ENCODE assay signal across 19 cellular contexts in the genomic region with DNA sequence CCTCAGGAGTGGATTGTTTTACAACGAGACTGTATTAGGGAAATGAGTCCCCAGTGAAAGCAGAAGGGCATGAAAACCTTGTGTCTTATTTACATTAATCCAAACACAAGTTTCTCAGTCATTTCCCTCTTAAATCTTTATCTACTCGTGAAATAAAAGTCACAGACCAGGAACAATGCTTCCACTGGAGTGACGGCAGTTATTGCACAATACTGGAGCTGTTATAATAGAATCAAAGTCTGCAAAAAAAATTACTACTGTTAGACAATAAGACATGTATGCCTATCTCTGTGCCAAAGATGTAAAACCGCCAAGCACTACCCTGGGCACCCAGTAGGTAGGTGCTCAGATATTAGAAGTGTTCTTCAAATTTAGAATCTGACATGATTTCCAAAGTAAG.
DNase-seq lines count a peak whose midpoint lies in the region; ATAC-seq, FAIRE-seq and TF ChIP-seq lines count a peak whose summit lies in the region.
"Had no signal": no experiment of that assay in that cellular context is flagged by ENCODE, and none has a peak within 500 bp of the region (broad histone marks: within the 10 kb centered on the region; RNA-seq: fewer than 3 reads in every experiment).

No MANE protein-coding gene starts in this region.

- H3K27me3 ChIP-seq in HepG2 (ENCODE audit: control insufficient read depth in 1 of 2, insufficient read depth in 2 of 2, low read length in 2 of 2) (no peaks in the 10 kb centered on the region; a peak in 1 of 5 replicates), right lobe of liver (no peaks in the 10 kb centered on the region)
- H3K27me3 ChIP-seq: BLaER1 had no signal

- H3K36me3 Mint-ChIP-seq in activated CD4-positive, alpha-beta T cell treated with anti-CD3 and anti-CD28 coated beads for 36 hours (ENCODE audit: low read depth), result no peaks in the 10 kb centered on the region
- H3K36me3 Mint-ChIP-seq: CD8-positive, alpha-beta memory T cell had no signal

- H3K36me3 ChIP-seq in HepG2 (replicated peaks in 1 of 2; ENCODE audit: control insufficient read depth in 1 of 2, insufficient read depth in 2 of 2, low read length in 2 of 2), result no peaks in the 10 kb centered on the region
- H3K36me3 ChIP-seq in right lobe of liver, result no peaks in the 10 kb centered on the region
- H3K36me3 ChIP-seq in mucosa of descending colon (ENCODE audit: low read depth), result no peaks in the 10 kb centered on the region
- H3K36me3 ChIP-seq: BLaER1 had no signal

- no peak for TF ChIP-seq RAD21 in HepG2 (CRISPR knock-in tag; IDR thresholded peaks at IDR 0.05)

- WGBS in HepG2 (ENCODE audit: low lambda C conversion rate), result 1% methylated on average over 4 of the region's 4 CpGs
- 31% methylated on average over 4 of the region's 4 CpGs for WGBS in right lobe of liver (ENCODE audit: insufficient coverage, low coverage, low lambda C conversion rate, missing lambda C conversion rate)

- H3K4me1 ChIP-seq in HepG2 (ENCODE audit: insufficient read depth, low read length) (no peaks in the 10 kb centered on the region), right lobe of liver (no peaks in the 10 kb centered on the region), mucosa of descending colon (ENCODE audit: low read depth) (peaks cover 3% of the 10 kb centered on the region)
- H3K4me1 ChIP-seq: BLaER1, Caco-2 had no signal

- in situ Hi-C loops in HepG2 (cut with HindIII; ENCODE audit: extremely low pct_ligation_motif_present, low pct_unique_long_range_greater_than_20kb), result loop anchor here (25.0 kb wide), 1 partner anchor 89 kb away; no protein-coding TSS in a partner anchor

- no peaks in the 10 kb centered on the region for H3K27me3 Mint-ChIP-seq in activated CD4-positive, alpha-beta T cell treated with anti-CD3 and anti-CD28 coated beads for 36 hours

- no peak overlapping the region for H2AFZ ChIP-seq in HepG2 (ENCODE audit: low read length)

- no peaks in the 10 kb centered on the region for H3K9me3 Mint-ChIP-seq in activated CD4-positive, alpha-beta T cell treated with anti-CD3 and anti-CD28 coated beads for 36 hours (ENCODE audit: low read depth)

- no peak for TF ChIP-seq POLR2A in HepG2 (IDR thresholded peaks at IDR 0.05; ENCODE audit: insufficient read depth in 1 of 2, low read depth in 2 of 2, low read length in 2 of 2)
- no peak for TF ChIP-seq POLR2A in right lobe of liver (IDR thresholded peaks at IDR 0.05)

- TF ChIP-seq CTCF in HepG2 (CRISPR knock-in tag; IDR thresholded peaks at IDR 0.05) (no peak), right lobe of liver (IDR thresholded peaks at IDR 0.05) (no peak), mucosa of descending colon (IDR thresholded peaks at IDR 0.05) (no peak)

- no peaks in the 10 kb centered on the region for H4K20me1 ChIP-seq in HepG2 (ENCODE audit: insufficient read depth, low read length)
- H4K20me1 ChIP-seq: BLaER1 had no signal

- H3K4me3 ChIP-seq in HepG2 (replicated peaks in 1 of 3; ENCODE audit: insufficient read depth in 1 of 3, low read depth in 2 of 3, low read length in 3 of 3), result no peak overlapping the region
- H3K4me3 ChIP-seq in right lobe of liver, result no peak overlapping the region
- H3K4me3 ChIP-seq in mucosa of descending colon, result no peak overlapping the region
- H3K4me3 ChIP-seq: BLaER1 had no signal

- intact Hi-C loops in HepG2 (cut with micrococcal nuclease; ENCODE audit: unreplicated experiment), result no loop called here
- intact Hi-C loops in right lobe of liver (cut with DNase I), result no loop called here
- intact Hi-C loops in mucosa of descending colon (cut with DNase I, micrococcal nuclease), result no loop called here
- intact Hi-C loops in activated CD4-positive, alpha-beta T cell treated with anti-CD3 and anti-CD28 coated beads for 36 hours (cut with DNase I, micrococcal nuclease), result no loop called here

- CTCF ChIA-PET in HepG2 (lab: Yijun Ruan, JAX; ENCODE audit: low intra/inter-chr PET ratio, low total read pairs), result no interaction called here
- CTCF ChIA-PET in activated CD4-positive, alpha-beta T cell treated with anti-CD3 and anti-CD28 coated beads for 36 hours (lab: Charles Lee), result no interaction called here

- H3K9me3 ChIP-seq in HepG2 (ENCODE audit: low read length) (no peaks in the 10 kb centered on the region), right lobe of liver (no peaks in the 10 kb centered on the region), mucosa of descending colon (no peaks in the 10 kb centered on the region)
- H3K9me3 ChIP-seq: BLaER1, Caco-2 had no signal

- no peak overlapping the region for H3K4me3 Mint-ChIP-seq in activated CD4-positive, alpha-beta T cell treated with anti-CD3 and anti-CD28 coated beads for 36 hours
- H3K4me3 Mint-ChIP-seq: CD8-positive, alpha-beta memory T cell had no signal

- no peak for TF ChIP-seq EP300 in HepG2 (IDR thresholded peaks at IDR 0.05; ENCODE audit: low read depth in 2 of 2, low read length in 2 of 2)
- TF ChIP-seq EP300 in HepG2 (CRISPR knock-in tag; IDR thresholded peaks at IDR 0.05; ENCODE audit: borderline replicate concordance), result no peak

- POLR2A ChIA-PET in HepG2 (lab: Yijun Ruan, JAX), result no interaction called here
- POLR2A ChIA-PET in activated CD4-positive, alpha-beta T cell treated with anti-CD3 and anti-CD28 coated beads for 36 hours (lab: Charles Lee), result no interaction called here

- H3K4me1 Mint-ChIP-seq in activated CD4-positive, alpha-beta T cell treated with anti-CD3 and anti-CD28 coated beads for 36 hours, result no peaks in the 10 kb centered on the region
- H3K4me1 Mint-ChIP-seq: CD8-positive, alpha-beta memory T cell had no signal

- H3K9ac ChIP-seq in HepG2 (ENCODE audit: insufficient read depth, low read depth, low read length), result no peak overlapping the region
- H3K9ac ChIP-seq: BLaER1 had no signal

- no peak for DNase-seq in HepG2 (ENCODE audit: low spot score)
- no peak for DNase-seq in right lobe of liver
- peak in 1 of 3 donors; percentile 46 for DNase-seq in mucosa of descending colon
- no peak for DNase-seq in iPS-NIHi11 (ENCODE audit: low spot score)
- DNase-seq in DMS153 treated with DMSO at 0.1 percent for 48 hours (lab: John Stamatoyannopoulos, UW; ENCODE audit: unreplicated experiment), result no peak
- no peak for DNase-seq in NCI-H146 treated with DMSO at 0.1 percent for 48 hours (lab: John Stamatoyannopoulos, UW; ENCODE audit: unreplicated experiment)
- DNase-seq in activated CD4-positive, alpha-beta T cell treated with anti-CD3 and anti-CD28 coated beads for 36 hours, result no peak
- DNase-seq: 8988T; AML-193; Caco-2; CD8-positive, alpha-beta memory T cell; DMS53; GF-D8 had no signal

- no peak overlapping the region for H3K4me2 ChIP-seq in HepG2 (ENCODE audit: low read depth, low read length)
- H3K4me2 ChIP-seq: BLaER1 had no signal

- no peak overlapping the region for H3K27ac ChIP-seq in HepG2 (ENCODE audit: extremely low read length, insufficient read depth, low read length)
- H3K27ac ChIP-seq in right lobe of liver, result no peak overlapping the region
- H3K27ac ChIP-seq: BLaER1, HL-60 had no signal

- no peaks in the 10 kb centered on the region for H3K79me2 ChIP-seq in HepG2 (ENCODE audit: insufficient read depth, low read length)

- FAIRE-seq in HepG2 (lab: Jason Lieb, UNC) (no peak), endometrium (lab: Jason Lieb, UNC) (peak; percentile 29)
- FAIRE-seq: GM19239, H54 had no signal

- ATAC-seq in HepG2, result no peak
- ATAC-seq in right lobe of liver, result no peak
- peak; percentile 76 for ATAC-seq in mucosa of descending colon
- ATAC-seq in activated CD4-positive, alpha-beta T cell treated with anti-CD3 and anti-CD28 coated beads for 36 hours, result no peak
- ATAC-seq: HCT116 had no signal

- no TSS peak for BruUV-seq in HepG2 (replicated peaks; lab: Mats Ljungman, UMichigan)

- H3K27ac Mint-ChIP-seq in activated CD4-positive, alpha-beta T cell treated with anti-CD3 and anti-CD28 coated beads for 36 hours, result no peak overlapping the region
- H3K27ac Mint-ChIP-seq: CD8-positive, alpha-beta memory T cell had no signal

TF ChIP-seq in HepG2, 621 proteins besides CTCF, POLR2A, EP300 and RAD21:
- TF ChIP-seq ZNF292 (CRISPR knock-in tag; IDR thresholded peaks at IDR 0.05; ENCODE audit: borderline replicate concordance, low read depth), result no peak
- TF ChIP-seq ZNF768 (CRISPR knock-in tag; IDR thresholded peaks at IDR 0.05), result no peak
- TF ChIP-seq CEBPB (IDR thresholded peaks at IDR 0.05; ENCODE audit: borderline replicate concordance, low read depth, low read length), result peak; percentile 76
- TF ChIP-seq ZKSCAN1 (IDR thresholded peaks at IDR 0.05; ENCODE audit: low read length), result no peak
